1 cellular context compared by ENCODE assay signal in the genomic region with DNA sequence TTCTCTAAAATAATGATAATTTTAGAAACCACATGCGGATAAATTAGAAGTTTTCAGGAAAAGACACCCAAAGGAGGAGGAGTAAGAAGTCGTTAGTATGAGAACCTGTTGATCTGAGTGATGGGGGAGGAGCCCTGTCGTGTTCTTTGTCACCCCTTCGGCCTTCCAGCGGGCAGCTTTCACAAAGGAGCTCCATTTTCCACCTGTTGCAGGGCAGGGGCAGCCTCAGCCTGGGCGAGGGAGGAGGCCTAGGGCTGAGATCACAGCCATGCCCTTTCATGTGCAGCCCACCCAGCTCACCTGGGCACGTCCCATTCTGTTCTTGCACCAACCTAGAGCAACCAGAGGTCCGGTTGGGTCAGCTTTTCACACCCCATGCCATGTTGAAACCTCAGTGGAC.
TF ChIP-seq lines count a peak whose summit lies in the region.

No MANE protein-coding gene starts in this region.

TF ChIP-seq in WTC11, 78 proteins besides CTCF, POLR2A, EP300 and RAD21 (continued from another document):
- no peak for TF ChIP-seq USF1 (CRISPR knock-in tag; IDR thresholded peaks at IDR 0.05)
- TF ChIP-seq SMAD3 (CRISPR knock-in tag; IDR thresholded peaks at IDR 0.05; ENCODE audit: borderline replicate concordance): no peak
- TF ChIP-seq ESRRA (CRISPR knock-in tag; IDR thresholded peaks at IDR 0.05; ENCODE audit: borderline replicate concordance): no peak
- no peak for TF ChIP-seq ATF2 (CRISPR knock-in tag; IDR thresholded peaks at IDR 0.05; ENCODE audit: borderline replicate concordance, low read depth)
- no peak for TF ChIP-seq TP53 (CRISPR knock-in tag; IDR thresholded peaks at IDR 0.05)
- TF ChIP-seq ZNF671 (CRISPR knock-in tag; IDR thresholded peaks at IDR 0.05): no peak
- no peak for TF ChIP-seq ZNF423 (CRISPR knock-in tag; IDR thresholded peaks at IDR 0.05)
